8 cellular contexts compared by ENCODE assay signal in genomic region chr5:132438276-132438645, GRCh38. TPM values are rescaled to one million over a fixed set of nuclear protein-coding genes. Genes with fewer than 3 reads are reported as not detected.
DNase-seq lines count a peak whose midpoint lies in the region; ATAC-seq and TF ChIP-seq lines count a peak whose summit lies in the region.
"Not testable (repeated sequence)": the region's sequence is repeated elsewhere in the genome, so short reads cannot be mapped to it uniquely, and the experiment has no call there.

No MANE protein-coding gene starts in this region.

- TF ChIP-seq EP300 in upper lobe of left lung (IDR thresholded peaks at IDR 0.05) = not testable (repeated sequence)

- POLR2A ChIA-PET in CD4-positive, alpha-beta memory T cell (lab: Charles Lee; ENCODE audit: partially characterized antibody) = interaction anchor here (0.8 to 19.7 kb wide), 11 partner anchors 10 to 58 kb away, joined by 3 to 494 read pairs (median 39); partner anchors contain the start of gene IRF1

- peak overlapping the region; percentile 60 for H3K27ac ChIP-seq in CD4-positive, alpha-beta memory T cell (ENCODE audit: low read depth, low read length)
- H3K27ac ChIP-seq in Peyer's patch = peak overlapping the region; percentile 68 to 77 (median 75)
- H3K27ac ChIP-seq in ascending aorta = peak overlapping the region; percentile 47 to 59
- H3K27ac ChIP-seq in heart left ventricle = peak overlapping the region in 11 of 12 donors; percentile 68 to 89 (median 76)
- H3K27ac ChIP-seq in spleen = peak overlapping the region; percentile 74 to 99 (median 82)
- peak overlapping the region; percentile 74 to 87 (median 79) for H3K27ac ChIP-seq in upper lobe of left lung

- peaks cover 63 to 97% (median 83%) of the 10 kb centered on the region in 4 donors for H3K4me1 Mint-ChIP-seq in CD4-positive, alpha-beta memory T cell
- peaks cover 40 to 87% (median 62%) of the 10 kb centered on the region in 3 donors for H3K4me1 Mint-ChIP-seq in naive B cell

- H3K9me3 Mint-ChIP-seq in CD4-positive, alpha-beta memory T cell; naive B cell: not testable (repeated sequence)

- H3K27me3 ChIP-seq in CD4-positive, alpha-beta memory T cell (ENCODE audit: insufficient read depth, low read length); Peyer's patch; ascending aorta; heart left ventricle; spleen (replicated peaks in 1 of 7); upper lobe of left lung: not testable (repeated sequence)

- ATAC-seq in heart left ventricle; naive B cell (ENCODE audit: low read depth in 2 of 2); upper lobe of left lung (ENCODE audit: low FRiP score in 2 of 2): not testable (repeated sequence)

- DNase-seq in CD4-positive, alpha-beta memory T cell; Peyer's patch; heart left ventricle; naive B cell; spleen; upper lobe of left lung: not testable (repeated sequence)
- peak; percentile 41 for DNase-seq in activated CD8-positive, alpha-beta memory T cell treated with anti-CD3 and anti-CD28 coated beads, Interleukin-2, amount 50 U/mL, for 48 hours
- DNase-seq in ascending aorta (ENCODE audit: low spot score in 2 of 2) = peak in 1 of 2 donors; percentile 9

- H3K4me1 ChIP-seq in CD4-positive, alpha-beta memory T cell (ENCODE audit: insufficient read depth, low read length) = peaks cover 98% of the 10 kb centered on the region
- H3K4me1 ChIP-seq in Peyer's patch = peaks cover 5 to 74% (median 26%) of the 10 kb centered on the region in 4 donors
- peaks cover 19 to 36% of the 10 kb centered on the region in 2 donors for H3K4me1 ChIP-seq in ascending aorta
- peaks cover 19 to 96% (median 83%) of the 10 kb centered on the region in 12 donors for H3K4me1 ChIP-seq in heart left ventricle
- H3K4me1 ChIP-seq in spleen = peaks cover 35 to 100% (median 89%) of the 10 kb centered on the region in 6 donors
- peaks cover 54 to 67% (median 60%) of the 10 kb centered on the region in 4 donors for H3K4me1 ChIP-seq in upper lobe of left lung

- CTCF ChIA-PET in CD4-positive, alpha-beta memory T cell (lab: Charles Lee; ENCODE audit: partially characterized antibody) = interaction anchor here (0.7 to 6.5 kb wide), 15 partner anchors 8 to 63 kb away, joined by 3 to 48 read pairs (median 8); partner anchors contain the start of gene IRF1

- peak overlapping the region in 7 of 8 donors; percentile 57 to 85 (median 72) for H3K4me3 Mint-ChIP-seq in CD4-positive, alpha-beta memory T cell
- peak overlapping the region in 4 of 8 donors; percentile 9 to 78 (median 58) for H3K4me3 Mint-ChIP-seq in naive B cell

- not testable (repeated sequence) for TF ChIP-seq CTCF in Peyer's patch (IDR thresholded peaks at IDR 0.05); ascending aorta (IDR thresholded peaks at IDR 0.05); heart left ventricle (IDR thresholded peaks at IDR 0.05); spleen (IDR thresholded peaks at IDR 0.05 in 8 of 11, conservative IDR thresholded peaks at IDR 0.05 in 3 of 11); upper lobe of left lung (IDR thresholded peaks at IDR 0.05)

- 88 to 95% (median 92%) methylated on average over 3 of the region's 3 CpGs for WGBS in heart left ventricle, 4 donors
- 89 to 94% (median 93%) methylated on average over 3 of the region's 3 CpGs for WGBS in spleen, 5 donors
- 89% methylated on average over 3 of the region's 3 CpGs for WGBS in upper lobe of left lung, 2 donors

- H3K27ac Mint-ChIP-seq in CD4-positive, alpha-beta memory T cell = peak overlapping the region; percentile 89 to 96 (median 92)
- peak overlapping the region in 4 of 6 donors; percentile 41 to 87 (median 70) for H3K27ac Mint-ChIP-seq in naive B cell

- intact Hi-C loops in CD4-positive, alpha-beta memory T cell (cut with micrococcal nuclease); spleen (cut with DNase I; ENCODE audit: low total_unique reads): not testable (repeated sequence)
- intact Hi-C loops in ascending aorta (cut with DNase I) = loop anchor here (2.0 kb wide), 1 partner anchor 53 kb away; the partner anchor contains the start of gene IRF1
- intact Hi-C loops in heart left ventricle (cut with DNase I) = loop anchor here in 1 of 10 donors (2.0 kb wide), 1 partner anchor 27 kb away; no protein-coding TSS in a partner anchor

- not testable (repeated sequence) for H3K9me3 ChIP-seq in CD4-positive, alpha-beta memory T cell (ENCODE audit: control insufficient read depth in 1 of 2, low read length in 2 of 2); Peyer's patch; ascending aorta; heart left ventricle; spleen; upper lobe of left lung

- H3K4me3 ChIP-seq in CD4-positive, alpha-beta memory T cell (ENCODE audit: low read length in 2 of 2) = peak overlapping the region; percentile 4 to 8
- H3K4me3 ChIP-seq in Peyer's patch, ascending aorta, heart left ventricle, upper lobe of left lung: not testable (repeated sequence)
- H3K4me3 ChIP-seq in spleen = peak overlapping the region in 1 of 8 donors; percentile 34

- peaks cover 22 to 46% of the 10 kb centered on the region in 2 donors for H3K36me3 Mint-ChIP-seq in CD4-positive, alpha-beta memory T cell
- H3K36me3 Mint-ChIP-seq in naive B cell = peaks cover 9 to 12% of the 10 kb centered on the region in 2 donors

- not testable (repeated sequence) for TF ChIP-seq POLR2A in Peyer's patch (IDR thresholded peaks at IDR 0.05); heart left ventricle (IDR thresholded peaks at IDR 0.05); spleen (IDR thresholded peaks at IDR 0.05); upper lobe of left lung (IDR thresholded peaks at IDR 0.05)

- not testable (repeated sequence) for H3K27me3 Mint-ChIP-seq in CD4-positive, alpha-beta memory T cell; naive B cell

- H3K36me3 ChIP-seq in CD4-positive, alpha-beta memory T cell (ENCODE audit: insufficient read depth, low read length); Peyer's patch; ascending aorta; upper lobe of left lung: not testable (repeated sequence)
- H3K36me3 ChIP-seq in heart left ventricle (peaks cover 0 to 14% (median 0%) of the 10 kb centered on the region in 9 donors), spleen (peaks cover 0 to 28% (median 3%) of the 10 kb centered on the region in 6 donors)

RNA-seq across cellular contexts. Expression of gene IRF1, which starts 52.3 kb away (rescaled TPM):
- 100 to 1,000 TPM; 192 to 202 TPM for total RNA-seq in CD4-positive, alpha-beta memory T cell
- 100 to 1,000 TPM; 192 to 237 TPM for polyA plus RNA-seq in CD4-positive, alpha-beta memory T cell
- total RNA-seq in Peyer's patch = 100 to 1,000 TPM in 3 of 4 donors, 10 to 100 TPM in 1; 92.7 to 152 (median 122) TPM
- total RNA-seq in ascending aorta = 57.7 TPM
- total RNA-seq in heart left ventricle = 100 to 1,000 TPM in 1 of 9 donors, 10 to 100 TPM in 7, 1 to 10 TPM in 1; 9.2 to 190 (median 18.4) TPM
- polyA plus RNA-seq in heart left ventricle = 10 to 100 TPM in 1 of 2 donors, 1 to 10 TPM in 1; 7.5 to 12.2 TPM
- polyA plus RNA-seq in naive B cell (ENCODE audit: low read depth in 6 of 6) = 100 to 1,000 TPM; 228 to 332 (median 296) TPM
- total RNA-seq in spleen = 100 to 1,000 TPM; 146 to 307 (median 165) TPM
- 100 to 1,000 TPM in 1 of 3 donors, 10 to 100 TPM in 2; 57.9 to 113 (median 59.7) TPM for polyA plus RNA-seq in spleen
- total RNA-seq in upper lobe of left lung = 10 to 100 TPM; 42.1 to 94.3 (median 79.3) TPM
